1 cellular context compared by ENCODE assay signal in genomic region chr19:14516746-14517438, GRCh38.
TF ChIP-seq lines count a peak whose summit lies in the region.

No MANE protein-coding gene starts in this region.

TF ChIP-seq in HepG2, 621 proteins besides CTCF, POLR2A, EP300 and RAD21 (continued from another document):
- TF ChIP-seq ARID4A (CRISPR knock-in tag; IDR thresholded peaks at IDR 0.05; ENCODE audit: borderline replicate concordance) (peak; percentile 42; the same call in 1 of the 2 replicates), ZNF556 (CRISPR knock-in tag; IDR thresholded peaks at IDR 0.05; ENCODE audit: borderline replicate concordance) (no peak), ZNF800 (CRISPR knock-in tag; IDR thresholded peaks at IDR 0.05) (no peak), PHF20 (CRISPR knock-in tag; IDR thresholded peaks at IDR 0.05) (0 out of 2 replicates have a peak, but pooled peaks have one; percentile 14), SIN3A (IDR thresholded peaks at IDR 0.05; ENCODE audit: borderline replicate concordance, low read depth, low read length) (peak; percentile 14; the same call in 1 of the 2 replicates), KLF16 (CRISPR knock-in tag; IDR thresholded peaks at IDR 0.05) (peak in 1 of 2 experiments; percentile 43; a peak in 1 of 4 replicates), MED1 (CRISPR knock-in tag; IDR thresholded peaks at IDR 0.05) (0 out of 2 replicates have a peak, but pooled peaks have one; percentile 15), MTERF4 (CRISPR knock-in tag; IDR thresholded peaks at IDR 0.05) (no peak), ZNF761 (CRISPR knock-in tag; conservative IDR thresholded peaks at IDR 0.05) (no peak), NR2F6 (IDR thresholded peaks at IDR 0.05) (no peak), NR2F6 (CRISPR knock-in tag; IDR thresholded peaks at IDR 0.05) (no peak), ZFP37 (CRISPR knock-in tag; IDR thresholded peaks at IDR 0.05; ENCODE audit: borderline replicate concordance) (no peak), HNF4A (CRISPR knock-in tag; IDR thresholded peaks at IDR 0.05) (0 out of 2 replicates have a peak, but pooled peaks have one; percentile 24), AGO1 (IDR thresholded peaks at IDR 0.05; ENCODE audit: low read depth, low read length, poor library complexity, severe bottlenecking) (no peak), SPEN (CRISPR knock-in tag; IDR thresholded peaks at IDR 0.05; ENCODE audit: low read depth) (0 out of 2 replicates have a peak, but pooled peaks have one; percentile 46), DR1 (CRISPR knock-in tag; IDR thresholded peaks at IDR 0.05) (no peak), AGO2 (optimal IDR thresholded peaks at IDR 0.05; ENCODE audit: low read depth, low read length) (no peak), ZFY (CRISPR knock-in tag; IDR thresholded peaks at IDR 0.05) (0 out of 2 replicates have a peak, but pooled peaks have one; percentile 8), ZNF580 (CRISPR knock-in tag; IDR thresholded peaks at IDR 0.05; ENCODE audit: borderline replicate concordance, low read depth) (no peak), ETS1 (CRISPR knock-in tag; IDR thresholded peaks at IDR 0.05) (no peak), PHF8 (CRISPR knock-in tag; IDR thresholded peaks at IDR 0.05) (0 out of 2 replicates have a peak, but pooled peaks have one; percentile 22), RARA (CRISPR knock-in tag; IDR thresholded peaks at IDR 0.05) (0 out of 2 replicates have a peak, but pooled peaks have one; percentile 14), PRDM4 (CRISPR knock-in tag; IDR thresholded peaks at IDR 0.05; ENCODE audit: borderline replicate concordance) (no peak), SCMH1 (CRISPR knock-in tag; IDR thresholded peaks at IDR 0.05; ENCODE audit: borderline replicate concordance) (no peak), ZSCAN31 (CRISPR knock-in tag; IDR thresholded peaks at IDR 0.05; ENCODE audit: low read depth) (0 out of 2 replicates have a peak, but pooled peaks have one; percentile 17), DRAP1 (CRISPR knock-in tag; IDR thresholded peaks at IDR 0.05) (0 out of 2 replicates have a peak, but pooled peaks have one; percentile 19), FOXC1 (CRISPR knock-in tag; IDR thresholded peaks at IDR 0.05; ENCODE audit: borderline replicate concordance) (peak; percentile 16; the same call in 1 of the 2 replicates), ZNF292 (CRISPR knock-in tag; IDR thresholded peaks at IDR 0.05; ENCODE audit: borderline replicate concordance, low read depth) (peak; percentile 36; the same call in 1 of the 2 replicates), KLF6 (CRISPR knock-in tag; IDR thresholded peaks at IDR 0.05) (0 out of 2 replicates have a peak, but pooled peaks have one; percentile 29), ZUFSP (CRISPR knock-in tag; IDR thresholded peaks at IDR 0.05; ENCODE audit: borderline replicate concordance) (no peak), HOXA3 (CRISPR knock-in tag; IDR thresholded peaks at IDR 0.05) (no peak), SALL2 (CRISPR knock-in tag; IDR thresholded peaks at IDR 0.05) (0 out of 2 replicates have a peak, but pooled peaks have one; percentile 28), POLR2AphosphoS5 (IDR thresholded peaks at IDR 0.05; ENCODE audit: low read depth, low read length) (no peak), YEATS2 (CRISPR knock-in tag; IDR thresholded peaks at IDR 0.05; ENCODE audit: borderline replicate concordance) (0 out of 2 replicates have a peak, but pooled peaks have one; percentile 15), ZNF609 (CRISPR knock-in tag; IDR thresholded peaks at IDR 0.05; ENCODE audit: borderline replicate concordance) (no peak)
